20 cellular contexts compared by ENCODE assay signal in genomic region chr18:55534547-55534946, GRCh38. TPM values are rescaled to one million over a fixed set of nuclear protein-coding genes. Genes with fewer than 3 reads are reported as not detected.
DNase-seq lines count a peak whose midpoint lies in the region; ATAC-seq and TF ChIP-seq lines count a peak whose summit lies in the region.
"Had no signal": no experiment of that assay in that cellular context is flagged by ENCODE, and none has a peak within 500 bp of the region (broad histone marks: within the 10 kb centered on the region; RNA-seq: fewer than 3 reads in every experiment).

No MANE protein-coding gene starts in this region.

- TF ChIP-seq CTCF in DND-41 (IDR thresholded peaks at IDR 0.05; ENCODE audit: borderline replicate concordance, extremely low read depth, low read length, poor library complexity, severe bottlenecking) (no peak), OCI-LY3 (IDR thresholded peaks at IDR 0.05; ENCODE audit: low read depth, low read length) (no peak), transverse colon (IDR thresholded peaks at IDR 0.05) (no peak), PC-3 (conservative IDR thresholded peaks at IDR 0.05; ENCODE audit: low read depth, low read length) (no peak)

- H3K79me2 ChIP-seq in DND-41 (ENCODE audit: insufficient read depth, low read length) (no peaks in the 10 kb centered on the region), OCI-LY3 (ENCODE audit: low read length) (peaks cover 100% of the 10 kb centered on the region), PC-3 (ENCODE audit: low read length) (no peaks in the 10 kb centered on the region)

- H3K9me2 ChIP-seq in PC-3 (replicated peaks; ENCODE audit: low read length), result no peaks in the 10 kb centered on the region

- H3K27me3 Mint-ChIP-seq in naive B cell, result no peaks in the 10 kb centered on the region
- H3K27me3 Mint-ChIP-seq: activated CD8-positive, alpha-beta memory T cell treated with anti-CD3 and anti-CD28 coated beads, Interleukin-2, amount 10 ng/mL, durations not matched to agents 7 days and 5 days had no signal

- H3K4me2 ChIP-seq in DND-41 (ENCODE audit: insufficient read depth, low read length) (no peak overlapping the region), OCI-LY3 (ENCODE audit: low read length) (peak overlapping the region; percentile 58), PC-3 (ENCODE audit: low read length) (no peak overlapping the region)

- no TSS peak for BruUV-seq in PC-3 (replicated peaks; lab: Mats Ljungman, UMichigan)

- DNase-seq in DND-41 (no peak), naive B cell (no peak), transverse colon (no peak), cerebellar nuclear complex (lab: John Stamatoyannopoulos, UW) (no peak), PC-3 (no peak)
- no peak for DNase-seq in activated CD8-positive, alpha-beta memory T cell treated with anti-CD3 and anti-CD28 coated beads for 24 hours
- DNase-seq: activated CD8-positive, alpha-beta memory T cell treated with anti-CD3 and anti-CD28 coated beads, Interleukin-2, amount 10 ng/mL, durations not matched to agents 7 days and 5 days; activated naive CD4-positive, alpha-beta T cell treated with Interleukin-2 at 50 U/mL for 16 hours; AML-193; DMS 273 treated with DMSO at 0.1 percent for 48 hours; effector CD8-positive, alpha-beta T cell; NCI-H2029 treated with DMSO at 0.1 percent for 48 hours; NCI-H524 treated with DMSO at 0.1 percent for 48 hours; Peyer's patch; testis had no signal

- H3K9ac ChIP-seq in DND-41 (ENCODE audit: low read depth, low read length) (no peak overlapping the region), OCI-LY3 (ENCODE audit: low read length) (peak overlapping the region; percentile 3), PC-3 (ENCODE audit: low read length) (no peak overlapping the region)

- TF ChIP-seq POLR2A in transverse colon (IDR thresholded peaks at IDR 0.05), result no peak

- no peak overlapping the region for H3K4me3 Mint-ChIP-seq in naive B cell
- H3K4me3 Mint-ChIP-seq: activated CD8-positive, alpha-beta memory T cell treated with anti-CD3 and anti-CD28 coated beads, Interleukin-2, amount 10 ng/mL, durations not matched to agents 7 days and 5 days had no signal

- H4K20me1 ChIP-seq in DND-41 (ENCODE audit: insufficient read depth, low read length), result no peaks in the 10 kb centered on the region; the same call in 1 of the 2 replicates
- peaks cover 99% of the 10 kb centered on the region for H4K20me1 ChIP-seq in OCI-LY3 (ENCODE audit: insufficient read depth, low read length)
- no peaks in the 10 kb centered on the region for H4K20me1 ChIP-seq in PC-3 (ENCODE audit: low read length)

- H3K9me3 ChIP-seq in DND-41 (ENCODE audit: insufficient read depth, low read length, severe bottlenecking), result no peaks in the 10 kb centered on the region
- no peaks in the 10 kb centered on the region for H3K9me3 ChIP-seq in OCI-LY3 (ENCODE audit: insufficient read depth, low read length)
- no peaks in the 10 kb centered on the region for H3K9me3 ChIP-seq in transverse colon
- no peaks in the 10 kb centered on the region for H3K9me3 ChIP-seq in PC-3 (ENCODE audit: low read length)
- H3K9me3 ChIP-seq: Peyer's patch, testis had no signal

- H3K36me3 Mint-ChIP-seq in naive B cell, result peaks cover 0 to 4% of the 10 kb centered on the region in 2 donors
- H3K36me3 Mint-ChIP-seq: activated CD8-positive, alpha-beta memory T cell treated with anti-CD3 and anti-CD28 coated beads, Interleukin-2, amount 10 ng/mL, durations not matched to agents 7 days and 5 days had no signal

- peaks cover 0 to 4% (median 0%) of the 10 kb centered on the region in 7 donors for H3K9me3 Mint-ChIP-seq in naive B cell

- H3K27ac ChIP-seq in DND-41 (ENCODE audit: low read length) (no peak overlapping the region), OCI-LY3 (ENCODE audit: low read length) (peak overlapping the region; percentile 46), transverse colon (no peak overlapping the region), PC-3 (ENCODE audit: low read length) (no peak overlapping the region)
- H3K27ac ChIP-seq: cardiac muscle cell, foreskin keratinocyte, Peyer's patch, right atrium auricular region, testis had no signal

- CTCF ChIA-PET in PC-3 (lab: Charles Lee), result no interaction called here

- peak overlapping the region in 1 of 6 donors; percentile 29 for H3K27ac Mint-ChIP-seq in naive B cell
- H3K27ac Mint-ChIP-seq: activated CD8-positive, alpha-beta memory T cell treated with anti-CD3 and anti-CD28 coated beads, Interleukin-2, amount 10 ng/mL, durations not matched to agents 7 days and 5 days had no signal

- no peaks in the 10 kb centered on the region for H3F3A ChIP-seq in PC-3 (ENCODE audit: low read length, unreplicated experiment)

- no peaks in the 10 kb centered on the region for H3K4me1 ChIP-seq in DND-41 (ENCODE audit: insufficient read depth, low read length)
- H3K4me1 ChIP-seq in OCI-LY3 (ENCODE audit: low read length), result peaks cover 64% of the 10 kb centered on the region
- H3K4me1 ChIP-seq in transverse colon, result peaks cover 0 to 4% (median 0%) of the 10 kb centered on the region in 4 donors
- H3K4me1 ChIP-seq in PC-3 (ENCODE audit: insufficient read depth, low read length), result no peaks in the 10 kb centered on the region; the same call in 1 of the 2 replicates
- H3K4me1 ChIP-seq: foreskin keratinocyte, Peyer's patch, right atrium auricular region had no signal

- H3K27me3 ChIP-seq in DND-41 (ENCODE audit: insufficient read depth, low read length, poor library complexity) (no peaks in the 10 kb centered on the region), OCI-LY3 (ENCODE audit: low read depth, low read length) (no peaks in the 10 kb centered on the region), transverse colon (no peaks in the 10 kb centered on the region), PC-3 (ENCODE audit: low read length) (no peaks in the 10 kb centered on the region)
- H3K27me3 ChIP-seq: cardiac muscle cell, foreskin keratinocyte, Peyer's patch, right atrium auricular region, testis had no signal

- WGBS in transverse colon (ENCODE audit: low coverage in 1 of 2), 2 donors, result 41 to 54% methylated on average over 3 of the region's 3 CpGs

- TF ChIP-seq EP300 in transverse colon (IDR thresholded peaks at IDR 0.05; ENCODE audit: low read depth), result no peak

- POLR2A ChIA-PET in PC-3 (lab: Charles Lee; ENCODE audit: unreplicated experiment), result no interaction called here

- H3K36me3 ChIP-seq in DND-41 (ENCODE audit: insufficient read depth, low read length) (no peaks in the 10 kb centered on the region), OCI-LY3 (replicated peaks; ENCODE audit: low read depth, low read length) (peaks cover 80% of the 10 kb centered on the region), transverse colon (no peaks in the 10 kb centered on the region), PC-3 (ENCODE audit: low read depth, low read length) (no peaks in the 10 kb centered on the region)
- H3K36me3 ChIP-seq: cardiac muscle cell, Peyer's patch, right atrium auricular region had no signal

- H2AFZ ChIP-seq in DND-41 (ENCODE audit: low read depth, low read length), result no peak overlapping the region
- no peak overlapping the region for H2AFZ ChIP-seq in OCI-LY3 (ENCODE audit: low read depth, low read length)
- no peak overlapping the region for H2AFZ ChIP-seq in PC-3 (ENCODE audit: low read length)

- H3K4me3 ChIP-seq in DND-41 (ENCODE audit: low read depth in 1 of 2, low read length in 2 of 2) (no peak overlapping the region), OCI-LY3 (ENCODE audit: low read length) (peak overlapping the region; percentile 14), transverse colon (no peak overlapping the region), PC-3 (ENCODE audit: low read length) (no peak overlapping the region)
- H3K4me3 ChIP-seq: cardiac muscle cell, Peyer's patch, right atrium auricular region, testis had no signal

- peaks cover 11 to 21% (median 13%) of the 10 kb centered on the region in 3 donors for H3K4me1 Mint-ChIP-seq in naive B cell
- H3K4me1 Mint-ChIP-seq: activated CD8-positive, alpha-beta memory T cell treated with anti-CD3 and anti-CD28 coated beads, Interleukin-2, amount 10 ng/mL, durations not matched to agents 7 days and 5 days had no signal

- peak; percentile 31; the same call in 2 of the 3 replicates for ATAC-seq in DND-41 (ENCODE audit: insufficient read depth, low read depth)
- ATAC-seq in GM21390 (IDR thresholded peaks at IDR 0.05; ENCODE audit: unreplicated experiment), result peak; percentile 49
- peak; percentile 68 to 75 for ATAC-seq in naive B cell (ENCODE audit: low read depth in 2 of 2)
- no peak for ATAC-seq in PC-3
- ATAC-seq: activated CD8-positive, alpha-beta memory T cell treated with anti-CD3 and anti-CD28 coated beads, Interleukin-2, amount 10 ng/mL, durations not matched to agents 7 days and 5 days; foreskin keratinocyte had no signal

- in situ Hi-C loops in transverse colon (cut with MboI; ENCODE audit: low pct_ligation_motif_present in 1 of 4, low pct_unique_long_range_greater_than_20kb in 1 of 4, low sequenced_read_pairs in 3 of 4), result no loop called here

- intact Hi-C loops in transverse colon (cut with DNase I; ENCODE audit: low total_unique reads), result no loop called here
- intact Hi-C loops in PC-3 (cut with micrococcal nuclease), result no loop called here

RNA-seq across cellular contexts. Expression of gene TCF4, which starts 53.4 kb away (rescaled TPM):
- 100 to 1,000 TPM; 199 to 274 (median 217) TPM for polyA plus RNA-seq in naive B cell (ENCODE audit: low read depth in 6 of 6)
- total RNA-seq in transverse colon, result 10 to 100 TPM; 30.3 to 51.1 (median 40.1) TPM
- 12.5 and 13.9 TPM in 2 replicates for total RNA-seq in PC-3 (2014; rRNA removed)
